24 cellular contexts compared by ENCODE assay signal in the genomic region with DNA sequence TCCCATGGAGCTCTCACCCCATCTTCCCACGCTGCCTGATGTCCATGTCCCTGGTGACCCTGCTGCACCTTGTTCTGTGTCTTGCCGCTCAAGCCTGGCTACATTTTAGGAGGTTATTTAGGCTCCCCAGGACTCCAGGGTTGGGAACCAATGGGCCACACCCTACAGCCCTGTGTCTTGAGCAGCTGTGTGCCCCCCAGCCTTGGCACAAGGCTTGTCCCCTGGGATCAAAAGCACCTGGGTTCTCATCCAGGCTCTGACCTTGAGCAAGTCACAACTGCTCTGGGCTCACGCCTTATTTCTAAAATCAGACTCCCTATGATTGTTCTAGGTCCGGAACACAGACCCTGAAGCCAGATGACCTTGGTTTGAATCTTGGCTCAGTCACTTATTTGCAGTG. TPM values are rescaled to one million over a fixed set of nuclear protein-coding genes. Genes with fewer than 3 reads are reported as not detected.
DNase-seq lines count a peak whose midpoint lies in the region; ATAC-seq, FAIRE-seq and TF ChIP-seq lines count a peak whose summit lies in the region.
"Had no signal": no experiment of that assay in that cellular context is flagged by ENCODE, and none has a peak within 500 bp of the region (broad histone marks: within the 10 kb centered on the region; RNA-seq: fewer than 3 reads in every experiment).

No MANE protein-coding gene starts in this region.

- H2AK5ac ChIP-seq in H1 (ENCODE audit: low read depth, low read length) (no peak overlapping the region), neuronal stem cell (ENCODE audit: low read depth, low read length) (peak overlapping the region; percentile 43)

- H3K14ac ChIP-seq in H1 (ENCODE audit: insufficient read length) (no peak overlapping the region), neuronal stem cell (ENCODE audit: low read length) (no peak overlapping the region)

- no peaks in the 10 kb centered on the region for H3K9me3 ChIP-seq in H1 (ENCODE audit: insufficient read depth in 2 of 2, low read depth in 1 of 2, low read length in 1 of 2)
- H3K9me3 ChIP-seq in neuronal stem cell (replicated peaks in 1 of 2; ENCODE audit: control insufficient read depth in 2 of 2, insufficient read depth in 1 of 2, low read depth in 1 of 2, low read length in 2 of 2) = peaks cover 0 to 8% of the 10 kb centered on the region in 2 donors

- TF ChIP-seq RAD21 in H1 (IDR thresholded peaks at IDR 0.05 in 1 of 2, conservative IDR thresholded peaks at IDR 0.05 in 1 of 2; ENCODE audit: low read depth in 2 of 2, low read length in 2 of 2) = no peak

- no peak overlapping the region for H3K56ac ChIP-seq in H1 (replicated peaks; ENCODE audit: insufficient read length, low read depth, low read length)

- H3K4me3 ChIP-seq in H1 (ENCODE audit: extremely low read depth in 1 of 4, insufficient read depth in 2 of 4, low read depth in 3 of 4, low read length in 4 of 4) (no peak overlapping the region), neuronal stem cell (ENCODE audit: low read length in 2 of 2) (no peak overlapping the region)
- H3K4me3 ChIP-seq: BLaER1 treated with 17β-estradiol and CSF1 and Interleukin-3, amounts not matched to agents 10 nM and 100 nM had no signal

- no peak overlapping the region for H2AFZ ChIP-seq in H1 (ENCODE audit: low read length)
- no peak overlapping the region for H2AFZ ChIP-seq in neuronal stem cell (ENCODE audit: low read length)

- peaks cover 7% of the 10 kb centered on the region for H3K4me1 Mint-ChIP-seq in activated CD8-positive, alpha-beta memory T cell treated with anti-CD3 and anti-CD28 coated beads, Interleukin-2, amount 10 ng/mL, durations not matched to agents 7 days and 5 days
- H3K4me1 Mint-ChIP-seq: IgD-negative memory B cell had no signal

- H3K4me1 ChIP-seq in H1 (replicated peaks in 1 of 4; ENCODE audit: control insufficient read depth in 3 of 4, insufficient read depth in 4 of 4, low read length in 3 of 4) = peaks cover 3 to 11% (median 9%) of the 10 kb centered on the region in 4 experiments; a peak in 5 of 7 replicates
- H3K4me1 ChIP-seq in neuronal stem cell (ENCODE audit: control insufficient read depth in 2 of 2, insufficient read depth in 1 of 2, low read depth in 1 of 2, low read length in 2 of 2) = peaks cover 2 to 19% of the 10 kb centered on the region in 2 donors

- no peak overlapping the region for H2BK20ac ChIP-seq in H1 (ENCODE audit: low read length)

- H3K27me3 Mint-ChIP-seq in activated CD8-positive, alpha-beta memory T cell treated with anti-CD3 and anti-CD28 coated beads, Interleukin-2, amount 10 ng/mL, durations not matched to agents 7 days and 5 days = peaks cover 6% of the 10 kb centered on the region

- H3K18ac ChIP-seq in H1 (ENCODE audit: extremely low read depth, low read length) = no peak overlapping the region
- H3K18ac ChIP-seq in neuronal stem cell (ENCODE audit: low read length) = peak overlapping the region; percentile 70

- no peak overlapping the region for H2BK120ac ChIP-seq in H1 (replicated peaks; ENCODE audit: low read depth, low read length)
- H2BK120ac ChIP-seq in neuronal stem cell (ENCODE audit: low read depth, low read length) = no peak overlapping the region

- H3K9me3 Mint-ChIP-seq in activated CD8-positive, alpha-beta memory T cell treated with anti-CD3 and anti-CD28 coated beads, Interleukin-2, amount 10 ng/mL, durations not matched to agents 7 days and 5 days (ENCODE audit: low read depth) = no peaks in the 10 kb centered on the region
- H3K9me3 Mint-ChIP-seq: CD8-positive, alpha-beta T cell had no signal

- TF ChIP-seq POLR2A in H1 (IDR thresholded peaks at IDR 0.05; ENCODE audit: control extremely low read depth in 1 of 2, low read depth in 2 of 2, low read length in 2 of 2) = no peak

- H3K79me2 ChIP-seq in H1 (ENCODE audit: control insufficient read depth in 1 of 2, insufficient read depth in 2 of 2, low read length in 2 of 2) = peaks cover 0 to 8% of the 10 kb centered on the region in 2 experiments; a peak in 2 of 4 replicates

- H3K36me3 ChIP-seq in H1 (ENCODE audit: control insufficient read depth in 2 of 4, insufficient read depth in 4 of 4, low read length in 3 of 4) = peaks cover 0 to 10% (median 0%) of the 10 kb centered on the region in 4 experiments; a peak in 1 of 8 replicates
- H3K36me3 ChIP-seq in neuronal stem cell (replicated peaks in 1 of 2; ENCODE audit: control insufficient read depth in 2 of 2, insufficient read depth in 2 of 2, low read length in 2 of 2) = peaks cover 3 to 86% of the 10 kb centered on the region in 2 donors
- H3K36me3 ChIP-seq: BLaER1 treated with 17β-estradiol and CSF1 and Interleukin-3, amounts not matched to agents 10 nM and 100 nM had no signal

- CTCF ChIA-PET in activated CD8-positive, alpha-beta memory T cell treated with anti-CD3 and anti-CD28 coated beads, Interleukin-2, amount 10 ng/mL, durations not matched to agents 7 days and 5 days (lab: Charles Lee) = no interaction called here
- CTCF ChIA-PET in H1 (lab: Charles Lee; ENCODE audit: partially characterized antibody) = interaction anchor here (0.9 to 29.1 kb wide), 4 partner anchors 16 to 66 kb away, joined by 4 to 333 read pairs (median 122); a partner anchor contains a TSS
- CTCF ChIA-PET in RWPE1 (lab: Yijun Ruan, JAX) = no interaction called here

- H3K23me2 ChIP-seq in H1 (ENCODE audit: low read depth, low read length) = no peaks in the 10 kb centered on the region

- TF ChIP-seq EP300 in H1 (IDR thresholded peaks at IDR 0.05; ENCODE audit: borderline replicate concordance in 1 of 2, low read depth in 2 of 2, low read length in 2 of 2) = no peak

- peak overlapping the region; percentile 83; the same call in 1 of the 2 replicates for H2BK15ac ChIP-seq in H1 (ENCODE audit: low read length)
- no peak overlapping the region for H2BK15ac ChIP-seq in neuronal stem cell (ENCODE audit: low read length)

- H3K9ac ChIP-seq in H1 (replicated peaks in 1 of 4; ENCODE audit: extremely low read depth in 1 of 4, low read depth in 3 of 4, low read length in 3 of 4) (no peak overlapping the region), neuronal stem cell (ENCODE audit: low read depth, low read length, poor library complexity) (no peak overlapping the region)
- H3K9ac ChIP-seq: BLaER1 treated with 17β-estradiol and CSF1 and Interleukin-3, amounts not matched to agents 10 nM and 100 nM had no signal

- DNase-seq in activated CD8-positive, alpha-beta memory T cell treated with anti-CD3 and anti-CD28 coated beads, Interleukin-2, amount 50 U/mL, for 48 hours = peak; percentile 18
- no peak for DNase-seq in activated CD8-positive, alpha-beta memory T cell treated with anti-CD3 and anti-CD28 coated beads, Interleukin-2, amount 10 ng/mL, durations not matched to agents 7 days and 5 days
- DNase-seq in H1 (ENCODE audit: low read depth in 1 of 2, low spot score in 2 of 2) = peak in 1 of 2 experiments; percentile 11
- DNase-seq in neuronal stem cell (ENCODE audit: low spot score) = no peak
- peak; percentile 9 for DNase-seq in ureter (ENCODE audit: low spot score)
- DNase-seq in D721Med (ENCODE audit: insufficient read length, low spot score) = no peak
- no peak for DNase-seq in RWPE1 (ENCODE audit: low spot score)
- DNase-seq: 8988T; CD8-positive, alpha-beta T cell; DMS153; GOT3; MV-4-11; NCI-H1105 treated with DMSO at 0.1 percent for 48 hours; NCI-H2029 treated with DMSO at 0.1 percent for 48 hours; NCI-H2171; NCI-H345; NCI-H524; OCI-M1; Right ventricle myocardium superior had no signal

- no peak for FAIRE-seq in H1 (lab: Jason Lieb, UNC)
- no peak for FAIRE-seq in D721Med (lab: Jason Lieb, UNC)
- FAIRE-seq: G401.6, GM12892, RCC 7860 had no signal

- no peak for ATAC-seq in activated CD8-positive, alpha-beta memory T cell treated with anti-CD3 and anti-CD28 coated beads, Interleukin-2, amount 10 ng/mL, durations not matched to agents 7 days and 5 days
- ATAC-seq: CD8-positive, alpha-beta T cell had no signal

- no peak overlapping the region for H4K91ac ChIP-seq in H1 (replicated peaks; ENCODE audit: insufficient read length, low read length)
- H4K91ac ChIP-seq in neuronal stem cell (ENCODE audit: low read depth, low read length, poor library complexity) = no peak overlapping the region

- H4K5ac ChIP-seq in H1 (ENCODE audit: insufficient read length, low read depth, low read length) = no peak overlapping the region

- peaks cover 0 to 12% (median 7%) of the 10 kb centered on the region in 4 experiments; a peak in 4 of 7 replicates for H3K27me3 ChIP-seq in H1 (replicated peaks in 1 of 4; ENCODE audit: control insufficient read depth in 3 of 4, extremely low read depth in 1 of 4, insufficient read depth in 3 of 4, low read length in 3 of 4)
- no peaks in the 10 kb centered on the region for H3K27me3 ChIP-seq in neuronal stem cell (ENCODE audit: control insufficient read depth in 3 of 3, insufficient read depth in 3 of 3, low read depth in 1 of 3, low read length in 3 of 3)
- H3K27me3 ChIP-seq: BLaER1 treated with 17β-estradiol and CSF1 and Interleukin-3, amounts not matched to agents 10 nM and 100 nM had no signal

- H3K23ac ChIP-seq in H1 (ENCODE audit: insufficient read length) (no peak overlapping the region), neuronal stem cell (ENCODE audit: low read depth, low read length, poor library complexity) (no peak overlapping the region)

- H3K79me1 ChIP-seq in H1 (ENCODE audit: low read depth, low read length) = no peaks in the 10 kb centered on the region; the same call in 1 of the 2 replicates
- H3K79me1 ChIP-seq in neuronal stem cell (ENCODE audit: low read depth, low read length) = no peaks in the 10 kb centered on the region

- H2BK5ac ChIP-seq in H1 (ENCODE audit: low read depth, low read length) (no peak overlapping the region; the same call in 1 of the 2 replicates), neuronal stem cell (ENCODE audit: low read length) (no peak overlapping the region)

- H3K27ac ChIP-seq in H1 (ENCODE audit: low read depth, low read length) (no peak overlapping the region), neuronal stem cell (replicated peaks; ENCODE audit: low read length) (no peak overlapping the region), RWPE1 (no peak overlapping the region)
- H3K27ac ChIP-seq: BLaER1 treated with 17β-estradiol and CSF1 and Interleukin-3, amounts not matched to agents 10 nM and 100 nM had no signal

- no peak overlapping the region; the same call in 1 of the 2 replicates for H2BK12ac ChIP-seq in H1 (ENCODE audit: low read depth, low read length)
- no peak overlapping the region for H2BK12ac ChIP-seq in neuronal stem cell (ENCODE audit: low read length)

- no peak overlapping the region for H3K4me3 Mint-ChIP-seq in activated CD8-positive, alpha-beta memory T cell treated with anti-CD3 and anti-CD28 coated beads, Interleukin-2, amount 10 ng/mL, durations not matched to agents 7 days and 5 days
- H3K4me3 Mint-ChIP-seq: CD8-positive, alpha-beta T cell; IgD-negative memory B cell had no signal

- 85% methylated on average over 4 of the region's 4 CpGs; no CpG with 5 or more reads in 1 of the 2 experiments for WGBS in H1 (ENCODE audit: extremely low coverage in 1 of 2, insufficient coverage in 1 of 2, insufficient read length in 1 of 2, insufficient replicate concordance in 2 of 2, low coverage in 1 of 2, low lambda C conversion rate in 2 of 2, missing lambda C conversion rate in 1 of 2), 2 experiments
- no CpG with 5 or more reads among the region's 4 CpGs for WGBS in neuronal stem cell (ENCODE audit: extremely low coverage in 2 of 2, insufficient read length in 2 of 2, insufficient replicate concordance in 1 of 2), 2 donors

- TF ChIP-seq CTCF in H1 (IDR thresholded peaks at IDR 0.05; ENCODE audit: control extremely low read depth in 1 of 3, insufficient read depth in 1 of 3, low read depth in 1 of 3, low read length in 3 of 3) = no peak
- no peak for TF ChIP-seq CTCF in D721Med (IDR thresholded peaks at IDR 0.05; ENCODE audit: insufficient read depth, missing control alignments)
- TF ChIP-seq CTCF in RWPE1 (conservative IDR thresholded peaks at IDR 0.05; ENCODE audit: low read depth) = no peak

- no peak overlapping the region for H3K4ac ChIP-seq in H1 (replicated peaks; ENCODE audit: insufficient read length, low read depth, low read length)
- no peak overlapping the region for H3K4ac ChIP-seq in neuronal stem cell (ENCODE audit: low read length)

- H4K8ac ChIP-seq in H1 (ENCODE audit: extremely low read depth, insufficient read depth, low read length) (no peak overlapping the region), neuronal stem cell (ENCODE audit: low read depth, low read length) (no peak overlapping the region)

- no peaks in the 10 kb centered on the region for H3K36me3 Mint-ChIP-seq in activated CD8-positive, alpha-beta memory T cell treated with anti-CD3 and anti-CD28 coated beads, Interleukin-2, amount 10 ng/mL, durations not matched to agents 7 days and 5 days
- H3K36me3 Mint-ChIP-seq: CD8-positive, alpha-beta T cell; IgD-negative memory B cell had no signal

- H3K4me2 ChIP-seq in H1 (ENCODE audit: insufficient read depth in 1 of 2, low read depth in 2 of 2, low read length in 2 of 2) = no peak overlapping the region
- H3K4me2 ChIP-seq in neuronal stem cell (ENCODE audit: insufficient read depth, low read length, poor library complexity, severe bottlenecking) = no peak overlapping the region
- H3K4me2 ChIP-seq: BLaER1 treated with 17β-estradiol and CSF1 and Interleukin-3, amounts not matched to agents 10 nM and 100 nM had no signal

- H3K27ac Mint-ChIP-seq in activated CD8-positive, alpha-beta memory T cell treated with anti-CD3 and anti-CD28 coated beads, Interleukin-2, amount 10 ng/mL, durations not matched to agents 7 days and 5 days = no peak overlapping the region
- H3K27ac Mint-ChIP-seq: CD8-positive, alpha-beta T cell; IgD-negative memory B cell had no signal

- POLR2A ChIA-PET in H1 (lab: Charles Lee; ENCODE audit: partially characterized antibody) = interaction anchor here (0.8 to 1.3 kb wide), 2 partner anchors 9 to 30 kb away, joined by 3 to 4 read pairs; no protein-coding TSS in a partner anchor
- POLR2A ChIA-PET in RWPE1 (lab: Yijun Ruan, JAX; ENCODE audit: low non-redundant PET) = no interaction called here

- H4K20me1 ChIP-seq in H1 (replicated peaks in 1 of 2; ENCODE audit: control insufficient read depth in 1 of 2, insufficient read depth in 2 of 2, low read length in 2 of 2) = peaks cover 0 to 3% of the 10 kb centered on the region in 2 experiments
- H4K20me1 ChIP-seq: BLaER1 treated with 17β-estradiol and CSF1 and Interleukin-3, amounts not matched to agents 10 nM and 100 nM had no signal

RNA-seq across cellular contexts. Expression of a gene that starts 14.1 kb away (rescaled TPM):
- total RNA-seq in activated CD8-positive, alpha-beta memory T cell treated with anti-CD3 and anti-CD28 coated beads, Interleukin-2, amount 10 ng/mL, durations not matched to agents 7 days and 5 days = under 1 TPM in 1 of 2 experiments, not detected in 1; 0.28 TPM
- 17.2 and 18.1 TPM in 2 replicates for total RNA-seq in H1 (2021; fragmentation: NEBNext Ultra II Directional; extraction: Animal tissue kit (Norgen Biotek cat#: 25700))
- 15.1 and 17.6 TPM in 2 replicates for polyA plus RNA-seq in H1 (2011; rRNA removed)
- polyA plus RNA-seq in H1 (2011; cell fraction: cytosol; rRNA removed) = 16.5 TPM
- polyA plus RNA-seq in H1 (2011; cell fraction: nucleus; rRNA removed) = 15.4 TPM
- polyA plus RNA-seq in H1 (2012, experiment 1 of 2) = 16.7 to 20.2 TPM (median 19.5 TPM) in 4 replicates
- polyA plus RNA-seq in H1 (2012, experiment 2 of 2) = 30.9 TPM
- 12.7 TPM for polyA plus RNA-seq in H1 (2013, experiment 1 of 2)
- 13.3 TPM for polyA plus RNA-seq in H1 (2013, experiment 2 of 2)
- polyA minus RNA-seq in H1 (2011; rRNA and poly(A)+ RNA removed) = 12.9 and 17.0 TPM in 2 replicates
- 8.6 TPM for polyA minus RNA-seq in H1 (2011; cell fraction: cytosol; rRNA and poly(A)+ RNA removed)
- 18.7 TPM for polyA minus RNA-seq in H1 (2011; cell fraction: nucleus; rRNA and poly(A)+ RNA removed)
- 19.8 TPM for polyA plus RNA-seq in neuronal stem cell (2013, experiment 1 of 2)
- 19.2 TPM for polyA plus RNA-seq in neuronal stem cell (2013, experiment 2 of 2)
- total RNA-seq in ureter = 0.47 TPM
- total RNA-seq: CD8-positive, alpha-beta T cell had no signal
- polyA plus RNA-seq: IgD-negative memory B cell had no signal

Comparison
In these comparisons a context has a peak if more than half of its experiments do, and no peak if none do; other contexts are left out.
1. DNase-seq: peak in activated CD8-positive, alpha-beta memory T cell treated with anti-CD3 and anti-CD28 coated beads, Interleukin-2, amount 50 U/mL, for 48 hours (single experiment) and ureter (single experiment); none in activated CD8-positive, alpha-beta memory T cell treated with anti-CD3 and anti-CD28 coated beads, Interleukin-2, amount 10 ng/mL, durations not matched to agents 7 days and 5 days (single experiment), neuronal stem cell (single experiment), D721Med (single experiment) and RWPE1 (single experiment).
2. RNA of a gene that starts 14.1 kb away (total RNA-seq): 17.2 to 18.1 TPM in H1; 0.47 TPM in ureter (single experiment) and 0.28 TPM in activated CD8-positive, alpha-beta memory T cell treated with anti-CD3 and anti-CD28 coated beads, Interleukin-2, amount 10 ng/mL, durations not matched to agents 7 days and 5 days; every median in the first group is over 10 times any median in the second.